21 cellular contexts compared by ENCODE assay signal in the genomic region with DNA sequence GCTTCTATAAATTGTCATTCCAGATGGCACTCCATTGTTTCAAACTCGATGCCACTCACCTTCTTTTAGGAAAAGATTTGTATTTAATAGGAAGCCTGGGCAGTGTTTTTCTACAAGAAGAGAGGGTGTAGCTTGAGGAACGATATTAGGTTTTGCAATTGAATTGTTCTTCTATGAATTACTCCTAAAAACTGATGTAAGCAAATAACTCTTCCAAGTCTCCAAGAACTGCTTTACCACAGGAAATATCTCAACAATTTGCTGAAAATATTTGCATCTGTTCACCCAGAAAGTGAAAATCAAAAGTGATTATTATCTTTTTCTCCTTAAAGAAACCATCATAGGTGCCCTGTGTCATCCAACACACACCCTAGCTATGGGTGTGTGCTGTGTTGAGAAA.
"Had no signal": no experiment of that assay in that cellular context is flagged by ENCODE, and none has a peak within 500 bp of the region (broad histone marks: within the 10 kb centered on the region; RNA-seq: fewer than 3 reads in every experiment).

No MANE protein-coding gene starts in this region.

- DNase-seq: activated B cell treated with CpG ODN at 0.5 μM for 24 hours; activated CD4-positive, alpha-beta T cell treated with anti-CD3 and anti-CD28 coated beads, Interleukin-2, amount 10 ng/mL, durations not matched to agents 24 days and 14 days; activated CD8-positive, alpha-beta T cell treated with anti-CD3 and anti-CD28 coated beads for 36 hours; activated naive CD4-positive, alpha-beta T cell treated with anti-CD3 and anti-CD28 coated beads for 36 hours; activated T-cell treated with anti-CD3 and anti-CD28 coated beads, Interleukin-2, amount 50 U/mL, for 1 hour; aorta; cerebellar nuclear complex; effector memory CD4-positive, alpha-beta T cell; esophagus squamous epithelium; gastrocnemius medialis; head of caudate nucleus; kidney; left ventricle myocardium inferior; mammary epithelial cell; midbrain; sigmoid colon; spleen; stimulated activated CD4-positive, alpha-beta T cell treated with anti-CD3 and anti-CD28 coated beads, Interleukin-4, amount 100 ng/mL, for 4 hours; T-helper 1 cell; T-helper 9 cell; testis had no signal

- H3K27ac ChIP-seq: esophagus squamous epithelium, gastrocnemius medialis, left ventricle myocardium inferior, sigmoid colon, spleen, testis had no signal

- H3K4me3 ChIP-seq: esophagus squamous epithelium, gastrocnemius medialis, left ventricle myocardium inferior, sigmoid colon, spleen, testis had no signal

- H3K27me3 ChIP-seq: esophagus squamous epithelium, gastrocnemius medialis, sigmoid colon, spleen, testis had no signal

- H3K36me3 ChIP-seq: esophagus squamous epithelium, gastrocnemius medialis, left ventricle myocardium inferior, sigmoid colon, spleen had no signal

- H3K4me1 ChIP-seq: esophagus squamous epithelium, gastrocnemius medialis, left ventricle myocardium inferior, sigmoid colon, spleen, testis had no signal
